8 cellular contexts compared by ENCODE assay signal in the genomic region with DNA sequence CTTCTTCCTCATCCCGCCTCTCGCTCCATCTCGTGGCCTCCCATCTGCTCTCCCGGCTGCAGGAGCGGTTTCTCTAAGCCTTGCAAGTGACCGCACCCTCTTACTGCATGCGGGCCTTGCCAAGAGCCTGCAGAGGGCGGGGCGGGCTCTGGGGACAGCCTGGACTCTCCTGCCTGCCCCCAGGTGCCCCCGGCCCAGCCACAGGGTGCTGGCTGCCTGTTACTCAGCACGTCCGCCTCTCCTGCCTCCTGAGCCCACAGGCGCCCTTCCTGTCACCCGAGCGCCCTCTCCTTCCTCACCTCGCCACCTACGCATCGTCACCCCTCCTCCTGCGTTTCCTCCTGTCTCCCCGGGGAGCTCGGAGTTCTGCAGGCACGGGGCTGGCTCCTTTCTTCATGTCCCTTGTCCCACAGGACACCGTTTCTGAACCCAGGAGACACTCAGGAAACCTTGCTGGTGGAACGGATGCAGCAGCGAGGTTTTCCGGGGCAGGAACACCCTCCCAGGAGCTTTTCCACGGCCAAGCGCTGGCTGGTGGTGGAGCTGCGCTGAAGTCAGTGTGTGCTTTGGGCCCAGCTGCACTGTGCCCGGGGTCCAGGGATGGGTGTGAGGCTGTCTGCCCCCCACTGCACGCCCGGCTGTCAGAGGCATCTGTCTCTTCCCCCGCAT. TPM values are rescaled to one million over a fixed set of nuclear protein-coding genes. Genes with fewer than 3 reads are reported as not detected.
DNase-seq lines count a peak whose midpoint lies in the region; ATAC-seq and TF ChIP-seq lines count a peak whose summit lies in the region.

No MANE protein-coding gene starts in this region.

- H3F3A ChIP-seq in Loucy (ENCODE audit: low read depth): 0 out of 2 replicates have a peak, but pooled peaks cover 5% of the 10 kb centered on the region

- ATAC-seq in CD8-positive, alpha-beta T cell: peak; percentile 56
- ATAC-seq in GM21360 (IDR thresholded peaks at IDR 0.05; ENCODE audit: unreplicated experiment): peak; percentile 54
- ATAC-seq in sciatic nerve: peak; percentile 61

- peaks cover 86% of the 10 kb centered on the region for H3K4me1 Mint-ChIP-seq in CD8-positive, alpha-beta T cell (ENCODE audit: low read depth)
- H3K4me1 Mint-ChIP-seq in activated CD4-positive, alpha-beta memory T cell treated with anti-CD3 and anti-CD28 coated beads for 36 hours (ENCODE audit: low read depth): peaks cover 76% of the 10 kb centered on the region

- peak overlapping the region; percentile 80 for H3K4me3 ChIP-seq in CD8-positive, alpha-beta T cell (ENCODE audit: low read depth, low read length)
- H3K4me3 ChIP-seq in Loucy (ENCODE audit: low read length, poor library complexity, severe bottlenecking) (peak overlapping the region; percentile 70), esophagus muscularis mucosa (peak overlapping the region; percentile 17 to 42 (median 24))

- peaks cover 2% of the 10 kb centered on the region for H3K9me3 Mint-ChIP-seq in CD8-positive, alpha-beta T cell
- no peaks in the 10 kb centered on the region for H3K9me3 Mint-ChIP-seq in activated CD4-positive, alpha-beta memory T cell treated with anti-CD3 and anti-CD28 coated beads for 36 hours

- H3K27ac ChIP-seq in CD8-positive, alpha-beta T cell (ENCODE audit: low read depth, low read length): peak overlapping the region; percentile 57
- peak overlapping the region in 2 of 4 donors; percentile 28 to 48 for H3K27ac ChIP-seq in esophagus muscularis mucosa (replicated peaks in 1 of 4)

- DNase-seq in CD8-positive, alpha-beta T cell: peak; percentile 34 to 82 (median 73)
- DNase-seq in activated CD4-positive, alpha-beta memory T cell treated with anti-CD3 and anti-CD28 coated beads for 36 hours: peak; percentile 91
- DNase-seq in esophagus muscularis mucosa (ENCODE audit: extremely low spot score) (no peak), sciatic nerve (ENCODE audit: low spot score) (no peak), NCI-H1417 (lab: John Stamatoyannopoulos, UW) (no peak), NCI-H1105 treated with DMSO at 0.1 percent for 48 hours (lab: John Stamatoyannopoulos, UW) (no peak)

- POLR2A ChIA-PET in CD8-positive, alpha-beta T cell (lab: Charles Lee): interaction anchor here (1.2 to 7.1 kb wide), 8 partner anchors 9 to 117 kb away, joined by 3 to 94 read pairs (median 6); a partner anchor contains a TSS
- POLR2A ChIA-PET in activated CD4-positive, alpha-beta memory T cell treated with anti-CD3 and anti-CD28 coated beads for 36 hours (lab: Charles Lee): interaction anchor here (0.5 to 3.8 kb wide), 9 partner anchors 8 to 332 kb away, joined by 3 to 65 read pairs (median 5); a partner anchor contains a TSS

- H3K36me3 Mint-ChIP-seq in CD8-positive, alpha-beta T cell: peaks cover 9% of the 10 kb centered on the region
- H3K36me3 Mint-ChIP-seq in activated CD4-positive, alpha-beta memory T cell treated with anti-CD3 and anti-CD28 coated beads for 36 hours: peaks cover 16% of the 10 kb centered on the region

- no peaks in the 10 kb centered on the region for H3K9me3 ChIP-seq in CD8-positive, alpha-beta T cell (ENCODE audit: low read length)
- H3K9me3 ChIP-seq in Loucy (ENCODE audit: insufficient read depth, low read depth, low read length) (no peaks in the 10 kb centered on the region; the same call in 1 of the 2 replicates), esophagus muscularis mucosa (peaks cover 0 to 12% (median 0%) of the 10 kb centered on the region in 4 donors)

- H3K79me2 ChIP-seq in Loucy (ENCODE audit: insufficient read depth, low read length): peaks cover 96% of the 10 kb centered on the region

- peak overlapping the region; percentile 71 for H3K9ac ChIP-seq in Loucy (ENCODE audit: low read depth, low read length, poor library complexity, severe bottlenecking)

- peak overlapping the region; percentile 92 for H3K4me3 Mint-ChIP-seq in CD8-positive, alpha-beta T cell
- peak overlapping the region; percentile 86 for H3K4me3 Mint-ChIP-seq in activated CD4-positive, alpha-beta memory T cell treated with anti-CD3 and anti-CD28 coated beads for 36 hours

- no peaks in the 10 kb centered on the region for H4K20me1 ChIP-seq in Loucy (ENCODE audit: insufficient read depth, low read length, poor library complexity, severe bottlenecking)

- no peaks in the 10 kb centered on the region for H3K27me3 Mint-ChIP-seq in CD8-positive, alpha-beta T cell (ENCODE audit: low read depth)
- no peaks in the 10 kb centered on the region for H3K27me3 Mint-ChIP-seq in activated CD4-positive, alpha-beta memory T cell treated with anti-CD3 and anti-CD28 coated beads for 36 hours

- H2AFZ ChIP-seq in Loucy (ENCODE audit: low read length): peak overlapping the region; percentile 14

- TF ChIP-seq CTCF in CD8-positive, alpha-beta T cell (IDR thresholded peaks at IDR 0.05): no peak
- TF ChIP-seq CTCF in Loucy (conservative IDR thresholded peaks at IDR 0.05; ENCODE audit: low read length): no peak
- no peak for TF ChIP-seq CTCF in esophagus muscularis mucosa (IDR thresholded peaks at IDR 0.05)

- H3K4me2 ChIP-seq in Loucy (ENCODE audit: low read depth, low read length, poor library complexity, severe bottlenecking): peak overlapping the region; percentile 82

- CTCF ChIA-PET in CD8-positive, alpha-beta T cell (lab: Charles Lee): interaction anchor here (1.0 to 9.7 kb wide), 8 partner anchors 26 to 206 kb away, joined by 3 to 90 read pairs (median 4); a partner anchor contains a TSS
- CTCF ChIA-PET in activated CD4-positive, alpha-beta memory T cell treated with anti-CD3 and anti-CD28 coated beads for 36 hours (lab: Charles Lee): interaction anchor here (0.6 to 8.0 kb wide), 10 partner anchors 8 to 236 kb away, joined by 3 to 79 read pairs (median 4); a partner anchor contains a TSS

- H3K27me3 ChIP-seq in CD8-positive, alpha-beta T cell (ENCODE audit: insufficient read depth, low read length): no peaks in the 10 kb centered on the region
- H3K27me3 ChIP-seq in Loucy (ENCODE audit: insufficient read depth, low read length, poor library complexity, severe bottlenecking): no peaks in the 10 kb centered on the region
- H3K27me3 ChIP-seq in esophagus muscularis mucosa: no peaks in the 10 kb centered on the region

- no peak for TF ChIP-seq POLR2A in esophagus muscularis mucosa (IDR thresholded peaks at IDR 0.05; ENCODE audit: low read depth)

- no peaks in the 10 kb centered on the region for H3K9me2 ChIP-seq in Loucy (replicated peaks; ENCODE audit: low read depth, low read length)

- intact Hi-C loops in CD8-positive, alpha-beta T cell (cut with DNase I, micrococcal nuclease): loop anchor here (1.0 to 2.0 kb wide), 4 partner anchors 29 to 78 kb away; a partner anchor contains a TSS
- intact Hi-C loops in activated CD4-positive, alpha-beta memory T cell treated with anti-CD3 and anti-CD28 coated beads for 36 hours (cut with micrococcal nuclease): loop anchor here (2.0 to 5.0 kb wide), 2 partner anchors 52 to 59 kb away; no protein-coding TSS in a partner anchor
- intact Hi-C loops in esophagus muscularis mucosa (cut with DNase I): no loop called here
- intact Hi-C loops in sciatic nerve (cut with DNase I): no loop called here

- 76% methylated on average over 28 of the region's 33 CpGs for WGBS in esophagus muscularis mucosa

- H3K4me1 ChIP-seq in CD8-positive, alpha-beta T cell (ENCODE audit: insufficient read depth, low read length): peaks cover 75% of the 10 kb centered on the region
- H3K4me1 ChIP-seq in Loucy (ENCODE audit: insufficient read depth, low read length, poor library complexity, severe bottlenecking) (peaks cover 68% of the 10 kb centered on the region), esophagus muscularis mucosa (peaks cover 42 to 57% (median 55%) of the 10 kb centered on the region in 4 donors)

- peak overlapping the region; percentile 97 for H3K27ac Mint-ChIP-seq in CD8-positive, alpha-beta T cell
- peak overlapping the region; percentile 90 for H3K27ac Mint-ChIP-seq in activated CD4-positive, alpha-beta memory T cell treated with anti-CD3 and anti-CD28 coated beads for 36 hours

- no peak for TF ChIP-seq EP300 in esophagus muscularis mucosa (IDR thresholded peaks at IDR 0.05)

- no peaks in the 10 kb centered on the region for H3K36me3 ChIP-seq in CD8-positive, alpha-beta T cell (ENCODE audit: insufficient read depth, low read length)
- peaks cover 8% of the 10 kb centered on the region; the same call in 1 of the 2 replicates for H3K36me3 ChIP-seq in Loucy (ENCODE audit: insufficient read depth, low read length)
- H3K36me3 ChIP-seq in esophagus muscularis mucosa: peaks cover 0 to 5% (median 0%) of the 10 kb centered on the region in 4 donors

RNA-seq across cellular contexts. Expression of a gene that starts 28.5 kb away (rescaled TPM):
- total RNA-seq in CD8-positive, alpha-beta T cell: 10 to 100 TPM; 25.0 to 25.6 TPM
- total RNA-seq in activated CD4-positive, alpha-beta memory T cell treated with anti-CD3 and anti-CD28 coated beads for 36 hours: 10 to 100 TPM; 82.2 to 82.6 TPM
- 10 to 100 TPM; 34.5 to 54.2 (median 41.3) TPM for total RNA-seq in esophagus muscularis mucosa
- 31.7 TPM for total RNA-seq in sciatic nerve

Comparison
In these comparisons a context has a peak if more than half of its experiments do, and no peak if none do; other contexts are left out.
1. DNase-seq: peak in CD8-positive, alpha-beta T cell (7 of 7) and activated CD4-positive, alpha-beta memory T cell treated with anti-CD3 and anti-CD28 coated beads for 36 hours (single experiment); none in esophagus muscularis mucosa (single experiment), sciatic nerve (single experiment), NCI-H1417 (0 of 3) and NCI-H1105 treated with DMSO at 0.1 percent for 48 hours (single experiment).
2. H3K4me3 ChIP-seq: peak in every context shown above with its lines; median percentile 80 in CD8-positive, alpha-beta T cell; 70 in Loucy; 24 in esophagus muscularis mucosa.
3. intact Hi-C loops: an anchor here in CD8-positive, alpha-beta T cell (1.0 to 2.0 kb wide) and activated CD4-positive, alpha-beta memory T cell treated with anti-CD3 and anti-CD28 coated beads for 36 hours (2.0 to 5.0 kb wide); none called in esophagus muscularis mucosa and sciatic nerve.
4. Peak in every context shown above with its lines, with median percentiles within 50 percentile points of each other: ATAC-seq.